8 cellular contexts compared by ENCODE assay signal in genomic region chr3:171967137-171967783, GRCh38.
DNase-seq lines count a peak whose midpoint lies in the region; ATAC-seq, FAIRE-seq and TF ChIP-seq lines count a peak whose summit lies in the region.

No MANE protein-coding gene starts in this region.

- peaks cover 7% of the 10 kb centered on the region; the same call in 1 of the 2 replicates for H3K4me1 Mint-ChIP-seq in WTC11
- no peaks in the 10 kb centered on the region for H3K4me1 Mint-ChIP-seq in activated CD4-positive, alpha-beta memory T cell treated with anti-CD3 and anti-CD28 coated beads for 36 hours (ENCODE audit: low read depth)

- DNase-seq in A549 (ENCODE audit: low read depth in 1 of 2, low spot score in 1 of 2) = peak; percentile 74 to 92
- DNase-seq in HL-60 (ENCODE audit: low read depth in 1 of 2, low spot score in 1 of 2) = peak; percentile 77 to 86
- no peak for DNase-seq in WTC11 (ENCODE audit: low spot score)
- DNase-seq in iris pigment epithelial cell (ENCODE audit: low read depth) = peak; percentile 85
- DNase-seq in activated CD4-positive, CD25-positive, alpha-beta regulatory T cell treated with anti-CD3 and anti-CD28 coated beads, Interleukin-2, amount 50 U/mL, for 72 hours = no peak
- no peak for DNase-seq in Karpas-422
- no peak for DNase-seq in activated CD4-positive, alpha-beta memory T cell treated with anti-CD3 and anti-CD28 coated beads for 36 hours

- no peaks in the 10 kb centered on the region for H3K36me3 Mint-ChIP-seq in WTC11
- H3K36me3 Mint-ChIP-seq in activated CD4-positive, alpha-beta memory T cell treated with anti-CD3 and anti-CD28 coated beads for 36 hours = no peaks in the 10 kb centered on the region

- H3K9ac ChIP-seq in Karpas-422 (ENCODE audit: low read length) = no peak overlapping the region

- TF ChIP-seq EP300 in A549 (IDR thresholded peaks at IDR 0.05) = peak; percentile 77 to 85; a peak in 4 of 5 replicates

- TF ChIP-seq CTCF in A549 (IDR thresholded peaks at IDR 0.05) = no peak
- TF ChIP-seq CTCF in HL-60 (IDR thresholded peaks at IDR 0.05; ENCODE audit: insufficient read depth, low read length) = no peak
- no peak for TF ChIP-seq CTCF in WTC11 (IDR thresholded peaks at IDR 0.05)

- POLR2A ChIA-PET in A549 (lab: Yijun Ruan, JAX) (no interaction called here), WTC11 (lab: Charles Lee) (no interaction called here)
- POLR2A ChIA-PET in activated CD4-positive, alpha-beta memory T cell treated with anti-CD3 and anti-CD28 coated beads for 36 hours (lab: Charles Lee) = no interaction called here

- no peaks in the 10 kb centered on the region for H3K79me2 ChIP-seq in Karpas-422 (ENCODE audit: low read length)

- H3K27me3 ChIP-seq in HL-60 (ENCODE audit: insufficient read depth, poor library complexity, severe bottlenecking) = no peaks in the 10 kb centered on the region
- no peaks in the 10 kb centered on the region for H3K27me3 ChIP-seq in Karpas-422 (ENCODE audit: low read length)

- CTCF ChIA-PET in A549 (lab: Yijun Ruan, JAX) = interaction anchor here (0.9 to 1.1 kb wide), 2 partner anchors 60 to 76 kb away, joined by 3 to 4 read pairs; no protein-coding TSS in a partner anchor
- CTCF ChIA-PET in WTC11 (lab: Charles Lee) = no interaction called here
- CTCF ChIA-PET in activated CD4-positive, alpha-beta memory T cell treated with anti-CD3 and anti-CD28 coated beads for 36 hours (lab: Charles Lee) = no interaction called here

- TF ChIP-seq RAD21 in A549 (conservative IDR thresholded peaks at IDR 0.05 in 1 of 2, IDR thresholded peaks at IDR 0.05 in 1 of 2) = no peak; a peak in 3 of 5 replicates

- TF ChIP-seq POLR2A in A549 (IDR thresholded peaks at IDR 0.05; ENCODE audit: low read length) = no peak

- H2AFZ ChIP-seq in Karpas-422 (ENCODE audit: low read length) = no peak overlapping the region; the same call in 1 of the 2 replicates

- no peaks in the 10 kb centered on the region for H3K9me2 ChIP-seq in Karpas-422 (replicated peaks; ENCODE audit: insufficient read depth, low read length)

- H3K9me3 ChIP-seq in A549 (peaks cover 5% of the 10 kb centered on the region; the same call in 1 of the 3 replicates), Karpas-422 (ENCODE audit: low read length) (no peaks in the 10 kb centered on the region)

- peak overlapping the region; percentile 66 for H3K4me2 ChIP-seq in A549
- no peak overlapping the region for H3K4me2 ChIP-seq in Karpas-422 (ENCODE audit: low read depth, low read length, poor library complexity, severe bottlenecking)

- no peaks in the 10 kb centered on the region for H3K27me3 Mint-ChIP-seq in WTC11 (ENCODE audit: low read depth)
- H3K27me3 Mint-ChIP-seq in activated CD4-positive, alpha-beta memory T cell treated with anti-CD3 and anti-CD28 coated beads for 36 hours = no peaks in the 10 kb centered on the region

- intact Hi-C loops in activated CD4-positive, alpha-beta memory T cell treated with anti-CD3 and anti-CD28 coated beads for 36 hours (cut with micrococcal nuclease) = no loop called here

- peaks cover 10% of the 10 kb centered on the region for H3K9me3 Mint-ChIP-seq in WTC11
- H3K9me3 Mint-ChIP-seq in activated CD4-positive, alpha-beta memory T cell treated with anti-CD3 and anti-CD28 coated beads for 36 hours = no peaks in the 10 kb centered on the region

- 4% methylated on average over 6 of the region's 6 CpGs for whole genome bisulfite sequencing in A549 (ENCODE audit: missing lambda C conversion rate)

- FAIRE-seq in A549 (lab: Jason Lieb, UNC) = no peak

- no peaks in the 10 kb centered on the region for H3K36me3 ChIP-seq in Karpas-422 (ENCODE audit: insufficient read depth, low read length)

- H3K27ac Mint-ChIP-seq in WTC11 = no peak overlapping the region
- no peak overlapping the region for H3K27ac Mint-ChIP-seq in activated CD4-positive, alpha-beta memory T cell treated with anti-CD3 and anti-CD28 coated beads for 36 hours

- H3K4me3 ChIP-seq in A549 = no peak overlapping the region
- no peak overlapping the region for H3K4me3 ChIP-seq in HL-60 (replicated peaks; ENCODE audit: insufficient read depth, low read length)
- H3K4me3 ChIP-seq in Karpas-422 (ENCODE audit: low read length) = no peak overlapping the region

- H3K4me1 ChIP-seq in A549 (peaks cover 33% of the 10 kb centered on the region), Karpas-422 (ENCODE audit: low read length) (no peaks in the 10 kb centered on the region)

- no peak overlapping the region for H3K4me3 Mint-ChIP-seq in WTC11
- H3K4me3 Mint-ChIP-seq in activated CD4-positive, alpha-beta memory T cell treated with anti-CD3 and anti-CD28 coated beads for 36 hours = no peak overlapping the region

- no peaks in the 10 kb centered on the region for H4K20me1 ChIP-seq in Karpas-422 (ENCODE audit: insufficient read depth, low read depth, low read length)

- peak overlapping the region; percentile 87 to 93 for H3K27ac ChIP-seq in A549
- peak overlapping the region; percentile 68 for H3K27ac ChIP-seq in HL-60 (replicated peaks)
- no peak overlapping the region for H3K27ac ChIP-seq in Karpas-422 (ENCODE audit: low read length)

- ATAC-seq in A549 = peak; percentile 93 to 96
- ATAC-seq in WTC11 = no peak
- ATAC-seq in GM21717 (IDR thresholded peaks at IDR 0.05; ENCODE audit: unreplicated experiment) = no peak

TF ChIP-seq in A549, 52 proteins besides CTCF, POLR2A, EP300 and RAD21 (continues in another document):
- TF ChIP-seq HOXB5 (CRISPR knock-in tag; IDR thresholded peaks at IDR 0.05) (no peak), BHLHE40 (IDR thresholded peaks at IDR 0.05; ENCODE audit: low read depth, low read length) (no peak), MAZ (IDR thresholded peaks at IDR 0.05; ENCODE audit: borderline replicate concordance, low read depth, low read length) (no peak), SMC3 (IDR thresholded peaks at IDR 0.05) (peak; percentile 47; the same call in 2 of the 3 replicates), TP53 (CRISPR knock-in tag; IDR thresholded peaks at IDR 0.05) (no peak), RFX5 (IDR thresholded peaks at IDR 0.05) (no peak), MYC (IDR thresholded peaks at IDR 0.05; ENCODE audit: borderline replicate concordance, low read length) (no peak), EHF (CRISPR knock-in tag; IDR thresholded peaks at IDR 0.05) (no peak), PBX3 (IDR thresholded peaks at IDR 0.05) (no peak), POLR2AphosphoS2 (conservative IDR thresholded peaks at IDR 0.05; ENCODE audit: low read length) (no peak), FOXS1 (CRISPR knock-in tag; IDR thresholded peaks at IDR 0.05) (no peak), SREBF2 (IDR thresholded peaks at IDR 0.05) (no peak)

TF ChIP-seq in WTC11, 78 proteins besides CTCF, POLR2A, EP300 and RAD21:
- TF ChIP-seq PREB (CRISPR knock-in tag; IDR thresholded peaks at IDR 0.05; ENCODE audit: borderline replicate concordance) (no peak), ATF6 (CRISPR knock-in tag; IDR thresholded peaks at IDR 0.05) (no peak), MAX (CRISPR knock-in tag; IDR thresholded peaks at IDR 0.05) (no peak), GABPB1 (CRISPR knock-in tag; IDR thresholded peaks at IDR 0.05) (peak; percentile 100), ZNF138 (CRISPR knock-in tag; conservative IDR thresholded peaks at IDR 0.05) (no peak), E2F5 (CRISPR knock-in tag; IDR thresholded peaks at IDR 0.05) (no peak)

Comparison
In these comparisons a context has a peak if more than half of its experiments do, and no peak if none do; other contexts are left out.
1. ATAC-seq: peak in A549 (2 of 2); none in WTC11 (single experiment) and GM21717 (single experiment).
2. DNase-seq: peak in A549 (2 of 2), HL-60 (2 of 2) and iris pigment epithelial cell (single experiment); none in WTC11 (single experiment), activated CD4-positive, CD25-positive, alpha-beta regulatory T cell treated with anti-CD3 and anti-CD28 coated beads, Interleukin-2, amount 50 U/mL, for 72 hours (single experiment), Karpas-422 (single experiment) and activated CD4-positive, alpha-beta memory T cell treated with anti-CD3 and anti-CD28 coated beads for 36 hours (single experiment).
3. Of the 8 proteins assayed by ChIP-seq in both WTC11 and A549: peak only in WTC11: none; only in A549: JUN and MAX; in both: none; in neither: 6.